ENCODE assay signal across 8 cellular contexts in the genomic region with DNA sequence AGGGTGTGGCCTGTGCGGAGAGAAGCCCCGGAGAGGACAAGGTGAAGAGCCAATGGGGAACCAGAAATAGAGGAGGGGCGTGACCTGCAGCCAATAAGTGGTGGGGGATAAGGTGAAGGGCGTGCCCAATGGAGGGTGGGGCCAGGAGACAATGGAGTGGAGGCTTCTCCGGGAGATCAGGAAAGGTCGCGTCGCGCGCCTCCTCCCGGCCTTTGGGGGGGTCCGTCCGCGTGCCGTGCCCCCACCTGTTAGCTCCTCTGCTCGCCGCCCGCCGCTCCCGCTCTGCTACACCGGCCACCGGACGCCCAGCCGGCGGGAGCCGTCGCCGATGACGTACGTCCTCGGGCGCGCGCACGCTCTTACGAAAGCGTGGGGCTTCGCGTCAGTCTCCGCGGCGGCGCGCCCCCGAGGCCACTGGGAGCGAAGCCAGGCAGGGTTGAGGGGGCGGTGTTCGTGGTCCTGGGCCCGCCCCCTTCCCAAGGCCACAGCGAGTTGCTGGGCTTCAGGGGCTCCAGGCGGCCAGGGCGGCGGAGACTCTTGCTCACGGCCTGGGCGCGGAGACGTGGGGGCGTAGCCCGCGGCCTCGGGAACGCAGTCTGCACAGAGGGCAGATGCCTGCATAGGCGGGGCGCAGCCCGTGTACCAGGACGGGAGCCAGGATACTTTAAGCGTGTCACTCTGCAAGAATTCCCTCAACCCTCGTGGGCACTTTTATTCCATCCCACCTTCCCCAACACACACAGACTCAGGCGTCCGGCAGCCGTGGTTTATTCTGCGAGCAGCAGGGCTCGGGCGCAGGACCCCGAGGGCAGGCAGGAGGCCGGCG. TPM values are rescaled to one million over a fixed set of nuclear protein-coding genes. Genes with fewer than 3 reads are reported as not detected.
A peak's percentile ranks its signal among the peaks of the same experiment; 100 is the strongest.
DNase-seq lines count a peak whose midpoint lies in the region; ATAC-seq, FAIRE-seq and TF ChIP-seq lines count a peak whose summit lies in the region.

MATCAP1 (minus strand) TSS at position 337 of the 826 bp plus-strand sequence. CDS start 3,353 bp downstream, outside the sequence.

- peak within 1 kb of the TSS; percentile 52 to 74 (median 64) for H3K4me3 ChIP-seq in pancreas
- H3K4me3 ChIP-seq in thyroid gland (replicated peaks in 1 of 3) = peak within 1 kb of the TSS; percentile 42 to 69 (median 45)

- intact Hi-C loops in Right ventricle myocardium superior (cut with DNase I) = loop anchor here (2.0 kb wide), 1 partner anchor 207 kb away; no protein-coding TSS in a partner anchor
- intact Hi-C loops in pancreas (cut with DNase I) = loop anchor here in 1 of 3 donors (10.0 kb wide), 1 partner anchor 169 kb away; no protein-coding TSS in a partner anchor
- intact Hi-C loops in thyroid gland (cut with DNase I) = loop anchor here (10.0 kb wide), 2 partner anchors 209 to 289 kb away; no protein-coding TSS in a partner anchor

- FAIRE-seq in GM12891 (lab: Jason Lieb, UNC) (peak; percentile 99), pancreas (lab: Jason Lieb, UNC) (peak; percentile 98)

- H3K27me3 ChIP-seq in pancreas (no peaks in the 10 kb centered on the region), thyroid gland (no peaks in the 10 kb centered on the region)

- H3K9me3 ChIP-seq in pancreas (no peaks in the 10 kb centered on the region), thyroid gland (no peaks in the 10 kb centered on the region)

- TF ChIP-seq CTCF in pancreas (IDR thresholded peaks at IDR 0.05) (no peak), thyroid gland (IDR thresholded peaks at IDR 0.05) (no peak)

- ATAC-seq in HG02798 (IDR thresholded peaks at IDR 0.05; ENCODE audit: poor library complexity, unreplicated experiment) = peak; percentile 93
- peak; percentile 94 for ATAC-seq in Right ventricle myocardium superior (ENCODE audit: poor library complexity)
- peak; percentile 90 to 94 (median 90) for ATAC-seq in pancreas

- H3K4me1 ChIP-seq in pancreas = peaks cover 4 to 15% (median 12%) of the 10 kb centered on the region in 3 donors
- peaks cover 16 to 26% of the 10 kb centered on the region in 2 donors for H3K4me1 ChIP-seq in thyroid gland

- H3K36me3 ChIP-seq in pancreas (no peaks in the 10 kb centered on the region), thyroid gland (no peaks in the 10 kb centered on the region)

- H3K27ac ChIP-seq in pancreas (peak within 1 kb of the TSS; percentile 91 to 98 (median 97)), thyroid gland (peak within 1 kb of the TSS; percentile 89 to 95 (median 93))

- peak; percentile 99 for DNase-seq in GM12891 (ENCODE audit: insufficient read length, low spot score)
- peak; percentile 94 for DNase-seq in NCI-H1417 treated with DMSO at 0.1 percent for 48 hours (lab: John Stamatoyannopoulos, UW)
- DNase-seq in SW 1271 (lab: John Stamatoyannopoulos, UW) = peak; percentile 90 to 98
- DNase-seq in activated naive CD8-positive, alpha-beta T cell treated with anti-CD3 and anti-CD28 coated beads, Interleukin-2, amount 50 U/mL, for 16 hours (ENCODE audit: low read depth, low spot score) = peak; percentile 90
- peak; percentile 95 for DNase-seq in Right ventricle myocardium superior
- DNase-seq in pancreas = peak; percentile 92 to 96 (median 94)
- DNase-seq in thyroid gland = peak; percentile 95

- TF ChIP-seq POLR2A in GM12891 (IDR thresholded peaks at IDR 0.05; ENCODE audit: low read depth, low read length) (no peak), thyroid gland (IDR thresholded peaks at IDR 0.05) (peak in 1 of 2 donors; percentile 70)

- 0 to 1% methylated on average over 71 to 77 of the region's 77 CpGs for WGBS in pancreas, 2 donors
- 0 to 1% methylated on average over 24 to 26 of the region's 77 CpGs for WGBS in thyroid gland, 2 donors

TF ChIP-seq in GM12891, 5 proteins besides CTCF, POLR2A, EP300 and RAD21:
- TF ChIP-seq PAX5 (IDR thresholded peaks at IDR 0.05; ENCODE audit: insufficient read depth, low read length, severe bottlenecking) = no peak
- TF ChIP-seq POU2F2 (IDR thresholded peaks at IDR 0.05; ENCODE audit: low read depth, low read length) = no peak
- TF ChIP-seq TAF1 (IDR thresholded peaks at IDR 0.05; ENCODE audit: low read depth, low read length) = no peak

RNA-seq across cellular contexts. Expression of gene MATCAP1, which starts in this region (rescaled TPM):
- polyA plus RNA-seq in GM12891 (2012; ENCODE audit: low read depth, missing spikeins) = 19.1 TPM
- total RNA-seq in Right ventricle myocardium superior (7.7 TPM), pancreas (10 to 100 TPM in 3 of 6 donors, 1 to 10 TPM in 3; 4.8 to 22.3 (median 10.4) TPM), thyroid gland (10 to 100 TPM; 20.3 to 50.0 (median 32.4) TPM)
- 10 to 100 TPM; 51.2 to 55.6 TPM for polyA plus RNA-seq in pancreas

Comparison
In these comparisons a context has a peak if more than half of its experiments do, and no peak if none do; other contexts are left out.
1. Peak in every context shown above with its lines: DNase-seq, ATAC-seq, H3K4me3 ChIP-seq and H3K27ac ChIP-seq.